8 cellular contexts compared by ENCODE assay signal in genomic region chr11:46243796-46244109, GRCh38. TPM values are rescaled to one million over a fixed set of nuclear protein-coding genes. Genes with fewer than 3 reads are reported as not detected.
DNase-seq lines count a peak whose midpoint lies in the region; ATAC-seq and TF ChIP-seq lines count a peak whose summit lies in the region.

No MANE protein-coding gene starts in this region.

- TF ChIP-seq CTCF in breast epithelium (IDR thresholded peaks at IDR 0.05) (no peak), mesothelial cell of epicardium (IDR thresholded peaks at IDR 0.05; ENCODE audit: unreplicated experiment) (no peak)

- peak overlapping the region; percentile 88 for H3K4me3 Mint-ChIP-seq in stimulated activated naive CD8-positive, alpha-beta T cell treated with anti-CD3 and anti-CD28 coated beads, Interleukin-15, Interleukin-2, amounts not matched to agents 100 ng/mL and 50 ng/mL, for 24 hours
- H3K4me3 Mint-ChIP-seq in mesothelial cell of epicardium = peak overlapping the region; percentile 82

- intact Hi-C loops in breast epithelium (cut with DNase I; ENCODE audit: low total_unique reads) = no loop called here
- intact Hi-C loops in posterior cingulate gyrus (cut with DNase I) = loop anchor here (5.0 kb wide), 2 partner anchors 104 to 121 kb away; partner anchors contain the start of genes DGKZ and PHF21A

- H3K4me3 ChIP-seq in breast epithelium = peak overlapping the region; percentile 33 to 63 (median 51)

- no peak for ATAC-seq in stimulated activated naive CD8-positive, alpha-beta T cell treated with anti-CD3 and anti-CD28 coated beads, Interleukin-15, Interleukin-2, amounts not matched to agents 100 U/mL and 50 U/mL, for 24 hours

- peaks cover 24% of the 10 kb centered on the region for H3K27me3 Mint-ChIP-seq in stimulated activated naive CD8-positive, alpha-beta T cell treated with anti-CD3 and anti-CD28 coated beads, Interleukin-15, Interleukin-2, amounts not matched to agents 100 ng/mL and 50 ng/mL, for 24 hours
- H3K27me3 Mint-ChIP-seq in mesothelial cell of epicardium (ENCODE audit: low read depth) = peaks cover 5% of the 10 kb centered on the region

- peaks cover 41% of the 10 kb centered on the region for H3K4me1 Mint-ChIP-seq in stimulated activated naive CD8-positive, alpha-beta T cell treated with anti-CD3 and anti-CD28 coated beads, Interleukin-15, Interleukin-2, amounts not matched to agents 100 ng/mL and 50 ng/mL, for 24 hours (ENCODE audit: low read depth)
- H3K4me1 Mint-ChIP-seq in mesothelial cell of epicardium = peaks cover 32% of the 10 kb centered on the region

- no peaks in the 10 kb centered on the region for H3K9me3 ChIP-seq in breast epithelium

- no peak for DNase-seq in stimulated activated naive CD8-positive, alpha-beta T cell treated with anti-CD3 and anti-CD28 coated beads, Interleukin-15, Interleukin-2, amounts not matched to agents 100 U/mL and 50 U/mL, for 24 hours
- no peak for DNase-seq in breast epithelium (ENCODE audit: low spot score in 2 of 2)
- no peak for DNase-seq in mesothelial cell of epicardium (ENCODE audit: low spot score in 2 of 2, unreplicated experiment in 2 of 2)
- DNase-seq in NCI-H2171 (lab: John Stamatoyannopoulos, UW) = no peak
- DNase-seq in HK-2 (ENCODE audit: unreplicated experiment) = no peak
- no peak for DNase-seq in posterior cingulate gyrus
- DNase-seq in inferior parietal cortex (ENCODE audit: extremely low spot score) = no peak

- H3K27ac Mint-ChIP-seq in stimulated activated naive CD8-positive, alpha-beta T cell treated with anti-CD3 and anti-CD28 coated beads, Interleukin-15, Interleukin-2, amounts not matched to agents 100 ng/mL and 50 ng/mL, for 24 hours = peak overlapping the region; percentile 94
- peak overlapping the region; percentile 97 for H3K27ac Mint-ChIP-seq in mesothelial cell of epicardium

- no peak for TF ChIP-seq POLR2A in breast epithelium (IDR thresholded peaks at IDR 0.05)

- no peaks in the 10 kb centered on the region for H3K27me3 ChIP-seq in breast epithelium

- peak overlapping the region; percentile 74 to 82 for H3K27ac ChIP-seq in breast epithelium

- peaks cover 10% of the 10 kb centered on the region for H3K36me3 Mint-ChIP-seq in stimulated activated naive CD8-positive, alpha-beta T cell treated with anti-CD3 and anti-CD28 coated beads, Interleukin-15, Interleukin-2, amounts not matched to agents 100 ng/mL and 50 ng/mL, for 24 hours (ENCODE audit: low read depth)
- no peaks in the 10 kb centered on the region for H3K36me3 Mint-ChIP-seq in mesothelial cell of epicardium

- peaks cover 0 to 1% of the 10 kb centered on the region in 2 donors for H3K4me1 ChIP-seq in breast epithelium

- no peaks in the 10 kb centered on the region for H3K36me3 ChIP-seq in breast epithelium

- H3K9me3 Mint-ChIP-seq in stimulated activated naive CD8-positive, alpha-beta T cell treated with anti-CD3 and anti-CD28 coated beads, Interleukin-15, Interleukin-2, amounts not matched to agents 100 ng/mL and 50 ng/mL, for 24 hours = no peaks in the 10 kb centered on the region
- no peaks in the 10 kb centered on the region for H3K9me3 Mint-ChIP-seq in mesothelial cell of epicardium

RNA-seq across cellular contexts. Expression of gene CREB3L1, which starts 33.7 kb away (rescaled TPM):
- total RNA-seq in breast epithelium (1 to 10 TPM; 1.6 to 5.1 (median 2.0) TPM), mesothelial cell of epicardium (34.5 to 43.0 TPM (median 36.3 TPM) in 3 replicates)
